1 cellular context compared by ENCODE assay signal in the genomic region with DNA sequence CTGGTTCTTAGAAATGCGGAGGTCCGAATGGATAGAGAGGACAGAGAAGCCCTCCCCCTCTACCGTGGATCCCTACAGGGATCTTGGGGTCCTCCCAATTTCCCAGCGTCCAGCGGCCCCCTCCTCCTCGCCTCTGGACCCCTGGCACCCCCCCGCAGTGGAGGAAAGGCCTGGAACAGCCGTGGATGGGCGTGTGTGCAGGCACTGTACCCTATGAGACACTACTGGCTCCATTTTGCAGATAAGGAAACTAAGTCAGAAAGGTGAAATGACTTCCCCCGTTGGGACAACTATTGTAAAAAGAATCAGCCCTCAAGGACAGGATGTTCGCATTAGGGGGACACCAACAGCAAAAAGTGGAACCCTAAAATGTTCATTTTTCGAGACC.
TF ChIP-seq lines count a peak whose summit lies in the region.

No MANE protein-coding gene starts in this region.

TF ChIP-seq in liver, 16 proteins besides CTCF, POLR2A, EP300 and RAD21 (continued from another document):
- TF ChIP-seq, protein P1, sequence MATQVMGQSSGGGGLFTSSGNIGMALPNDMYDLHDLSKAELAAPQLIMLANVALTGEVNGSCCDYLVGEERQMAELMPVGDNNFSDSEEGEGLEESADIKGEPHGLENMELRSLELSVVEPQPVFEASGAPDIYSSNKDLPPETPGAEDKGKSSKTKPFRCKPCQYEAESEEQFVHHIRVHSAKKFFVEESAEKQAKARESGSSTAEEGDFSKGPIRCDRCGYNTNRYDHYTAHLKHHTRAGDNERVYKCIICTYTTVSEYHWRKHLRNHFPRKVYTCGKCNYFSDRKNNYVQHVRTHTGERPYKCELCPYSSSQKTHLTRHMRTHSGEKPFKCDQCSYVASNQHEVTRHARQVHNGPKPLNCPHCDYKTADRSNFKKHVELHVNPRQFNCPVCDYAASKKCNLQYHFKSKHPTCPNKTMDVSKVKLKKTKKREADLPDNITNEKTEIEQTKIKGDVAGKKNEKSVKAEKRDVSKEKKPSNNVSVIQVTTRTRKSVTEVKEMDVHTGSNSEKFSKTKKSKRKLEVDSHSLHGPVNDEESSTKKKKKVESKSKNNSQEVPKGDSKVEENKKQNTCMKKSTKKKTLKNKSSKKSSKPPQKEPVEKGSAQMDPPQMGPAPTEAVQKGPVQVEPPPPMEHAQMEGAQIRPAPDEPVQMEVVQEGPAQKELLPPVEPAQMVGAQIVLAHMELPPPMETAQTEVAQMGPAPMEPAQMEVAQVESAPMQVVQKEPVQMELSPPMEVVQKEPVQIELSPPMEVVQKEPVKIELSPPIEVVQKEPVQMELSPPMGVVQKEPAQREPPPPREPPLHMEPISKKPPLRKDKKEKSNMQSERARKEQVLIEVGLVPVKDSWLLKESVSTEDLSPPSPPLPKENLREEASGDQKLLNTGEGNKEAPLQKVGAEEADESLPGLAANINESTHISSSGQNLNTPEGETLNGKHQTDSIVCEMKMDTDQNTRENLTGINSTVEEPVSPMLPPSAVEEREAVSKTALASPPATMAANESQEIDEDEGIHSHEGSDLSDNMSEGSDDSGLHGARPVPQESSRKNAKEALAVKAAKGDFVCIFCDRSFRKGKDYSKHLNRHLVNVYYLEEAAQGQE (IDR thresholded peaks at IDR 0.05), result no peak
- TF ChIP-seq NR2F2 (IDR thresholded peaks at IDR 0.05) (no peak), FOXA1 (IDR thresholded peaks at IDR 0.05) (no peak), RXRA (IDR thresholded peaks at IDR 0.05) (no peak), EGR1 (IDR thresholded peaks at IDR 0.05; ENCODE audit: low read depth in 2 of 2) (no peak)
